10 cellular contexts compared by ENCODE assay signal in genomic region chr3:184177331-184177731, GRCh38.
DNase-seq lines count a peak whose midpoint lies in the region; ATAC-seq lines count a peak whose summit lies in the region.
"Had no signal": no experiment of that assay in that cellular context is flagged by ENCODE, and none has a peak within 500 bp of the region (broad histone marks: within the 10 kb centered on the region; RNA-seq: fewer than 3 reads in every experiment).

No MANE protein-coding gene starts in this region.

- peak overlapping the region; percentile 96; the same call in 1 of the 2 replicates for H3K9ac ChIP-seq in iPS-20b (ENCODE audit: low read depth, low read length)
- H3K9ac ChIP-seq in subcutaneous abdominal adipose tissue (ENCODE audit: low read length in 5 of 5) = peak overlapping the region; percentile 38 to 98 (median 89)
- H3K9ac ChIP-seq: KMS-11 had no signal

- H3K9me3 ChIP-seq in iPS-20b (ENCODE audit: insufficient read depth, low read depth, low read length) = no peaks in the 10 kb centered on the region
- no peaks in the 10 kb centered on the region for H3K9me3 ChIP-seq in subcutaneous abdominal adipose tissue (ENCODE audit: control insufficient read depth in 5 of 5, low read length in 5 of 5)

- no peaks in the 10 kb centered on the region for H3K27me3 ChIP-seq in iPS-20b (ENCODE audit: insufficient read depth, low read length)
- no peaks in the 10 kb centered on the region for H3K27me3 ChIP-seq in subcutaneous abdominal adipose tissue (ENCODE audit: control insufficient read depth in 5 of 5, insufficient read depth in 4 of 5, low read length in 5 of 5)

- peak overlapping the region; percentile 92 for H3K27ac ChIP-seq in iPS-20b (ENCODE audit: low read length)
- H3K27ac ChIP-seq in subcutaneous abdominal adipose tissue (ENCODE audit: low read depth, low read length) = peak overlapping the region; percentile 94
- H3K27ac ChIP-seq: KMS-11 had no signal

- DNase-seq in HK-2 (ENCODE audit: unreplicated experiment) (peak; percentile 54), astrocyte of the hippocampus (ENCODE audit: low read depth, low spot score) (peak; percentile 61), medulla oblongata (ENCODE audit: extremely low spot score) (no peak), GDM1 (lab: John Stamatoyannopoulos, UW) (no peak)
- DNase-seq: activated CD4-positive, alpha-beta memory T cell treated with anti-CD3 and anti-CD28 coated beads for 36 hours had no signal

- H3K4me1 ChIP-seq in iPS-20b (ENCODE audit: insufficient read depth, low read length) (peaks cover 15% of the 10 kb centered on the region), subcutaneous abdominal adipose tissue (ENCODE audit: control insufficient read depth in 5 of 5, insufficient read depth in 5 of 5, low read length in 5 of 5) (peaks cover 17 to 60% (median 58%) of the 10 kb centered on the region in 5 donors)

- H3K4me3 ChIP-seq in iPS-20b (ENCODE audit: low read length) (peak overlapping the region; percentile 87), subcutaneous abdominal adipose tissue (ENCODE audit: low read depth in 1 of 5, low read length in 5 of 5) (peak overlapping the region in 4 of 5 donors; percentile 87 to 97 (median 96))

- H3K36me3 ChIP-seq in iPS-20b (ENCODE audit: insufficient read depth, low read depth, low read length) (peaks cover 59% of the 10 kb centered on the region), subcutaneous abdominal adipose tissue (ENCODE audit: control insufficient read depth in 5 of 5, insufficient read depth in 5 of 5, low read length in 5 of 5) (peaks cover 5 to 55% (median 51%) of the 10 kb centered on the region in 5 donors)

- ATAC-seq in GM21515 (IDR thresholded peaks at IDR 0.05; ENCODE audit: unreplicated experiment) (no peak), GM19328 (IDR thresholded peaks at IDR 0.05; ENCODE audit: unreplicated experiment) (no peak)

Comparison
In these comparisons a context has a peak if more than half of its experiments do, and no peak if none do; other contexts are left out.
1. DNase-seq: peak in HK-2 (single experiment) and astrocyte of the hippocampus (single experiment); none in medulla oblongata (single experiment) and GDM1 (single experiment).